Comparison of ENCODE assay signal across 8 cellular contexts in genomic region chr7:151231964-151232271, GRCh38. TPM values are rescaled to one million over a fixed set of nuclear protein-coding genes. Genes with fewer than 3 reads are reported as not detected.
DNase-seq lines count a peak whose midpoint lies in the region; TF ChIP-seq lines count a peak whose summit lies in the region.

No MANE protein-coding gene starts in this region.

- H3K9me3 Mint-ChIP-seq in endothelial cell (ENCODE audit: unreplicated experiment): no peaks in the 10 kb centered on the region
- no peaks in the 10 kb centered on the region for H3K9me3 Mint-ChIP-seq in osteocyte (ENCODE audit: unreplicated experiment)

- TF ChIP-seq CTCF in OCI-LY3 (IDR thresholded peaks at IDR 0.05; ENCODE audit: low read depth, low read length) (no peak), endothelial cell (IDR thresholded peaks at IDR 0.05; ENCODE audit: unreplicated experiment) (no peak), osteocyte (IDR thresholded peaks at IDR 0.05) (no peak)

- DNase-seq in DMS53 (lab: John Stamatoyannopoulos, UW) (peak; percentile 72), endothelial cell (ENCODE audit: low spot score) (no peak), osteocyte (ENCODE audit: extremely low spot score, unreplicated experiment) (no peak), NCI-H1930 (lab: John Stamatoyannopoulos, UW) (no peak), dedifferentiated amniotic fluid mesenchymal stem cell (ENCODE audit: extremely low spot score) (no peak), NAMALWA (ENCODE audit: low spot score) (no peak)
- DNase-seq in activated CD8-positive, alpha-beta memory T cell treated with anti-CD3 and anti-CD28 coated beads, Interleukin-2, amount 50 U/mL, for 48 hours: no peak

- peak overlapping the region; percentile 97 for H3K4me3 Mint-ChIP-seq in endothelial cell (ENCODE audit: unreplicated experiment)
- peak overlapping the region; percentile 100 for H3K4me3 Mint-ChIP-seq in osteocyte (ENCODE audit: unreplicated experiment)

- H4K20me1 ChIP-seq in OCI-LY3 (ENCODE audit: insufficient read depth, low read length): peaks cover 28% of the 10 kb centered on the region

- H3K9ac ChIP-seq in OCI-LY3 (ENCODE audit: low read length): peak overlapping the region; percentile 93

- no peak overlapping the region for H3K27ac ChIP-seq in OCI-LY3 (ENCODE audit: low read length)

- H3K27me3 Mint-ChIP-seq in endothelial cell (ENCODE audit: unreplicated experiment): peaks cover 14% of the 10 kb centered on the region
- no peaks in the 10 kb centered on the region for H3K27me3 Mint-ChIP-seq in osteocyte (ENCODE audit: unreplicated experiment)

- peaks cover 21% of the 10 kb centered on the region for H3K79me2 ChIP-seq in OCI-LY3 (ENCODE audit: low read length)

- H3K36me3 Mint-ChIP-seq in endothelial cell (ENCODE audit: low read depth, unreplicated experiment) (peaks cover 11% of the 10 kb centered on the region), osteocyte (ENCODE audit: unreplicated experiment) (peaks cover 4% of the 10 kb centered on the region)

- H3K4me1 ChIP-seq in OCI-LY3 (ENCODE audit: low read length): peaks cover 19% of the 10 kb centered on the region

- H2AFZ ChIP-seq in OCI-LY3 (ENCODE audit: low read depth, low read length): peak overlapping the region; percentile 69

- peak overlapping the region; percentile 71 for H3K4me2 ChIP-seq in OCI-LY3 (ENCODE audit: low read length)

- H3K4me1 Mint-ChIP-seq in endothelial cell (ENCODE audit: unreplicated experiment) (peaks cover 28% of the 10 kb centered on the region), osteocyte (ENCODE audit: unreplicated experiment) (peaks cover 40% of the 10 kb centered on the region)

- H3K4me3 ChIP-seq in OCI-LY3 (ENCODE audit: low read length): peak overlapping the region; percentile 99

- H3K27me3 ChIP-seq in OCI-LY3 (ENCODE audit: low read depth, low read length): no peaks in the 10 kb centered on the region

- H3K36me3 ChIP-seq in OCI-LY3 (replicated peaks; ENCODE audit: low read depth, low read length): peaks cover 3% of the 10 kb centered on the region

- H3K9me3 ChIP-seq in OCI-LY3 (ENCODE audit: insufficient read depth, low read length): no peaks in the 10 kb centered on the region

- H3K27ac Mint-ChIP-seq in endothelial cell (ENCODE audit: unreplicated experiment) (peak overlapping the region; percentile 81), osteocyte (ENCODE audit: unreplicated experiment) (peak overlapping the region; percentile 96)

RNA-seq across cellular contexts. Expression of gene CHPF2, which starts 0.4 kb away (rescaled TPM):
- total RNA-seq in endothelial cell (ENCODE audit: unreplicated experiment): 55.4 TPM
- total RNA-seq in osteocyte: 89.5 and 93.2 TPM in 2 replicates

RNA-seq across cellular contexts. Expression of gene ABCF2, which starts 4.9 kb away (rescaled TPM):
- 39.6 TPM for total RNA-seq in endothelial cell (ENCODE audit: unreplicated experiment)
- 43.9 and 47.5 TPM in 2 replicates for total RNA-seq in osteocyte

RNA-seq across cellular contexts. Expression of gene SMARCD3, which starts 16.6 kb away (rescaled TPM):
- total RNA-seq in endothelial cell (ENCODE audit: unreplicated experiment) (5.4 TPM), osteocyte (88.7 and 96.9 TPM in 2 replicates)

RNA-seq across cellular contexts. Expression of gene H2BK1, which starts 21.6 kb away (rescaled TPM):
- total RNA-seq in endothelial cell (ENCODE audit: unreplicated experiment) (not detected), osteocyte (1.1 TPM in 1 of 2 replicates, not detected in the other)

RNA-seq across cellular contexts. Expression of gene ASB10, which starts 44.9 kb away (rescaled TPM):
- not detected for total RNA-seq in endothelial cell (ENCODE audit: unreplicated experiment)
- not detected in 2 replicates for total RNA-seq in osteocyte

Comparison
In these comparisons a context has a peak if more than half of its experiments do, and no peak if none do; other contexts are left out.
1. RNA of gene SMARCD3, which starts 16.6 kb away (total RNA-seq): 88.7 to 96.9 TPM in osteocyte; 5.4 TPM in endothelial cell (single experiment); every median in the first group is over 10 times any median in the second.